ENCODE assay signal across 9 cellular contexts in the genomic region with DNA sequence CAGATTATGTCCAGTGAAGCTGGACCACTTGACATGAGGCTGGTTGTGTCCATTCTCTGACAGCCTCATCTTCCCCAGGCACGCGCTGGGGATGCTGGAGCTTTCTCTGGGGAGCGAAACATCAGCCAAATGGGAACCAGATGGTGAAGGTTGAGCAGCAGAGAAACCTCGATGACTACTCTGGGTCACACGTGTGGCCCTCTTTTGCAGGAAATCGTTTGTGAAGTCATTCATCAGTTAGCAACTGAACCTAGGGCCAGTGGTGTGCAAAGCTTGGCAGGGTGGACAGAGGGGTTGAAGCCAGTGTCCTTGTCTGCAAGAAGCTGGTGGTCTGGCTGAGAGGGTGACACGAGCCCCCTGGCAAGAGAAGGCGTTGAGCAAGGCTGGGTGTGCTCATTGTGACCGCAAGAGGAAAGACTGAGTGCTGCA.
DNase-seq lines count a peak whose midpoint lies in the region; TF ChIP-seq lines count a peak whose summit lies in the region.
"Had no signal": no experiment of that assay in that cellular context is flagged by ENCODE, and none has a peak within 500 bp of the region (broad histone marks: within the 10 kb centered on the region; RNA-seq: fewer than 3 reads in every experiment).

No MANE protein-coding gene starts in this region.

- peaks cover 14% of the 10 kb centered on the region for H3K36me3 Mint-ChIP-seq in activated CD4-positive, alpha-beta T cell treated with anti-CD3 and anti-CD28 coated beads, Interleukin-2, amount 10 ng/mL, durations not matched to agents 7 days and 5 days (ENCODE audit: low read depth)

- no peak overlapping the region for H3K27ac ChIP-seq in mesenchymal stem cell (ENCODE audit: low read length, poor library complexity, severe bottlenecking)
- peak overlapping the region; percentile 94 to 95 for H3K27ac ChIP-seq in tibial artery

- H4K91ac ChIP-seq in mesenchymal stem cell (ENCODE audit: low read length) = peak overlapping the region; percentile 43

- peaks cover 36% of the 10 kb centered on the region for H3K36me3 ChIP-seq in adipocyte (ENCODE audit: control insufficient read depth, insufficient read depth, low read length, severe bottlenecking)
- H3K36me3 ChIP-seq in mesenchymal stem cell (ENCODE audit: control insufficient read depth in 1 of 2, insufficient read depth in 2 of 2, low read depth in 1 of 2, low read length in 2 of 2) = no peaks in the 10 kb centered on the region
- H3K36me3 ChIP-seq in tibial artery = peaks cover 7 to 28% (median 14%) of the 10 kb centered on the region in 3 donors

- H3K23ac ChIP-seq in mesenchymal stem cell (ENCODE audit: low read length in 2 of 2) = no peak overlapping the region

- no peaks in the 10 kb centered on the region for H3K79me1 ChIP-seq in mesenchymal stem cell (replicated peaks; ENCODE audit: low read length, poor library complexity, severe bottlenecking)

- no peak overlapping the region for H4K8ac ChIP-seq in mesenchymal stem cell (ENCODE audit: low read length)

- WGBS in mesenchymal stem cell = 78% methylated on average over 9 of the region's 9 CpGs

- H3K9me3 Mint-ChIP-seq in activated CD4-positive, alpha-beta T cell treated with anti-CD3 and anti-CD28 coated beads, Interleukin-2, amount 10 ng/mL, durations not matched to agents 7 days and 5 days = no peaks in the 10 kb centered on the region

- POLR2A ChIA-PET in activated CD4-positive, alpha-beta T cell treated with anti-CD3 and anti-CD28 coated beads, Interleukin-2, amount 10 ng/mL, durations not matched to agents 7 days and 5 days (lab: Charles Lee) = no interaction called here

- intact Hi-C loops in tibial artery (cut with DNase I; ENCODE audit: low total_unique reads) = loop anchor here (10.0 kb wide), 1 partner anchor 135 kb away; no protein-coding TSS in a partner anchor

- H3K4ac ChIP-seq in mesenchymal stem cell (ENCODE audit: low read depth in 1 of 2, low read length in 2 of 2) = no peak overlapping the region

- H3K4me2 ChIP-seq in mesenchymal stem cell (ENCODE audit: low read length, poor library complexity, severe bottlenecking) = no peak overlapping the region

- no peak overlapping the region for H3K14ac ChIP-seq in mesenchymal stem cell (ENCODE audit: low read length in 2 of 2)

- peaks cover 96% of the 10 kb centered on the region for H3K4me1 Mint-ChIP-seq in activated CD4-positive, alpha-beta T cell treated with anti-CD3 and anti-CD28 coated beads, Interleukin-2, amount 10 ng/mL, durations not matched to agents 7 days and 5 days

- H2BK120ac ChIP-seq in mesenchymal stem cell (ENCODE audit: low read depth, low read length) = no peak overlapping the region

- no peaks in the 10 kb centered on the region for H3K27me3 Mint-ChIP-seq in activated CD4-positive, alpha-beta T cell treated with anti-CD3 and anti-CD28 coated beads, Interleukin-2, amount 10 ng/mL, durations not matched to agents 7 days and 5 days

- peak overlapping the region; percentile 78 for H3K27ac Mint-ChIP-seq in activated CD4-positive, alpha-beta T cell treated with anti-CD3 and anti-CD28 coated beads, Interleukin-2, amount 10 ng/mL, durations not matched to agents 7 days and 5 days

- CTCF ChIA-PET in activated CD4-positive, alpha-beta T cell treated with anti-CD3 and anti-CD28 coated beads, Interleukin-2, amount 10 ng/mL, durations not matched to agents 7 days and 5 days (lab: Charles Lee) = interaction anchor here (0.6 to 2.8 kb wide), 5 partner anchors 12 to 294 kb away, joined by 3 to 9 read pairs (median 5); partner anchors contain the start of gene USP28

- H2BK15ac ChIP-seq in mesenchymal stem cell (ENCODE audit: low read depth, poor library complexity, severe bottlenecking) = no peak overlapping the region

- H3K4me3 Mint-ChIP-seq in activated CD4-positive, alpha-beta T cell treated with anti-CD3 and anti-CD28 coated beads, Interleukin-2, amount 10 ng/mL, durations not matched to agents 7 days and 5 days = no peak overlapping the region

- H2AFZ ChIP-seq in mesenchymal stem cell (ENCODE audit: low read depth, low read length) = no peak overlapping the region

- H3K9me3 ChIP-seq in adipocyte (ENCODE audit: control insufficient read depth, low read length) = no peaks in the 10 kb centered on the region
- H3K9me3 ChIP-seq in mesenchymal stem cell (ENCODE audit: control insufficient read depth, low read length) = no peaks in the 10 kb centered on the region
- H3K9me3 ChIP-seq in tibial artery = no peaks in the 10 kb centered on the region

- no peak for TF ChIP-seq CTCF in tibial artery (IDR thresholded peaks at IDR 0.05)

- H3K9ac ChIP-seq in adipocyte (ENCODE audit: low read length) (peak overlapping the region; percentile 95), mesenchymal stem cell (ENCODE audit: low read length) (no peak overlapping the region)

- H3K27me3 ChIP-seq in adipocyte (replicated peaks; ENCODE audit: control insufficient read depth, insufficient read depth, low read length) (no peaks in the 10 kb centered on the region), mesenchymal stem cell (ENCODE audit: control insufficient read depth in 1 of 2, insufficient read depth in 1 of 2, low read length in 2 of 2) (peaks cover 85 to 86% of the 10 kb centered on the region in 2 experiments), tibial artery (no peaks in the 10 kb centered on the region)

- H2BK12ac ChIP-seq in mesenchymal stem cell (ENCODE audit: low read length in 2 of 2) = peak overlapping the region in 1 of 2 experiments; percentile 92

- H3K4me1 ChIP-seq in adipocyte (ENCODE audit: control insufficient read depth, insufficient read depth, low read length) (peaks cover 98% of the 10 kb centered on the region), mesenchymal stem cell (ENCODE audit: control insufficient read depth, insufficient read depth, low read depth, low read length) (peaks cover 8% of the 10 kb centered on the region), tibial artery (peaks cover 22 to 99% (median 97%) of the 10 kb centered on the region in 4 donors)

- no peak overlapping the region for H2AK5ac ChIP-seq in mesenchymal stem cell (ENCODE audit: low read length, severe bottlenecking)

- no peak for DNase-seq in activated CD4-positive, alpha-beta T cell treated with anti-CD3 and anti-CD28 coated beads, Interleukin-2, amount 10 ng/mL, durations not matched to agents 7 days and 5 days
- no peak for DNase-seq in activated CD4-positive, alpha-beta T cell treated with anti-CD3 and anti-CD28 coated beads for 1 hour
- no peak for DNase-seq in adipocyte (ENCODE audit: low read depth)
- DNase-seq in mesenchymal stem cell = peak; percentile 18
- peak in 1 of 2 donors; percentile 66 for DNase-seq in tibial artery
- DNase-seq in NCI-H1694 (lab: John Stamatoyannopoulos, UW) = no peak
- DNase-seq in SK-N-DZ (ENCODE audit: low spot score) = no peak
- DNase-seq in midbrain (lab: John Stamatoyannopoulos, UW) = no peak
- DNase-seq: activated CD4-positive, CD25-positive, alpha-beta regulatory T cell had no signal

- H3K4me3 ChIP-seq in adipocyte (ENCODE audit: low read length) (no peak overlapping the region), mesenchymal stem cell (ENCODE audit: insufficient read depth in 1 of 2, low read depth in 1 of 2, low read length in 2 of 2) (no peak overlapping the region), tibial artery (no peak overlapping the region)

- peak overlapping the region in 1 of 2 experiments; percentile 38 for H3K18ac ChIP-seq in mesenchymal stem cell (ENCODE audit: low read depth in 1 of 2, low read length in 2 of 2)

- H2BK5ac ChIP-seq in mesenchymal stem cell (ENCODE audit: low read depth, low read length, poor library complexity, severe bottlenecking) = no peak overlapping the region
